21 cellular contexts compared by ENCODE assay signal in genomic region chr1:154808261-154808908, GRCh38.
DNase-seq lines count a peak whose midpoint lies in the region; ATAC-seq and TF ChIP-seq lines count a peak whose summit lies in the region.
"Had no signal": no experiment of that assay in that cellular context is flagged by ENCODE, and none has a peak within 500 bp of the region (broad histone marks: within the 10 kb centered on the region; RNA-seq: fewer than 3 reads in every experiment).

No MANE protein-coding gene starts in this region.

- ATAC-seq in SK-N-SH treated with all-trans-retinoic acid at 6 μM for 48 hours (no peak), omental fat pad (ENCODE audit: low FRiP score) (no peak)
- ATAC-seq: A549, T-helper 17 cell had no signal

- peaks cover 7% of the 10 kb centered on the region for H3K9me3 Mint-ChIP-seq in type B pancreatic cell
- H3K9me3 Mint-ChIP-seq: activated naive CD8-positive, alpha-beta T cell treated with anti-CD3 and anti-CD28 coated beads for 36 hours; activated T-helper 2 cell treated with anti-CD3 and anti-CD28 coated beads, Interferon-gamma antibody, Interleukin-2, Interleukin-4, amounts not matched to agents 10 μg/mL and 5 μg/mL and 100 μg/mL, durations not matched to agents 14 hours and 24 hours and 36 hours had no signal

- WGBS in SK-N-SH (ENCODE audit: low lambda C conversion rate) = 58% methylated on average over 12 of the region's 12 CpGs

- H3K79me2 ChIP-seq in SK-N-SH (ENCODE audit: insufficient read depth) = no peaks in the 10 kb centered on the region

- H3K36me3 ChIP-seq in SK-N-SH (replicated peaks in 1 of 2; ENCODE audit: control insufficient read depth in 1 of 2, insufficient read depth in 2 of 2, low read length in 1 of 2) = no peaks in the 10 kb centered on the region
- H3K36me3 ChIP-seq: esophagus muscularis mucosa, SJSA1 had no signal

- POLR2A ChIA-PET in SK-N-SH (lab: Yijun Ruan, JAX) = no interaction called here

- peak; percentile 61 for DNase-seq in SK-N-SH
- DNase-seq in caudate nucleus (lab: John Stamatoyannopoulos, UW) = peak in 1 of 61 donors; percentile 46
- peak; percentile 67 for DNase-seq in islet precursor cell
- no peak for DNase-seq in type B pancreatic cell (ENCODE audit: extremely low spot score, unreplicated experiment)
- no peak for DNase-seq in AG20443 (ENCODE audit: low spot score)
- no peak for DNase-seq in omental fat pad (ENCODE audit: low spot score)
- DNase-seq in NOMO-1 (lab: John Stamatoyannopoulos, UW; ENCODE audit: unreplicated experiment in 2 of 2) = no peak
- DNase-seq: activated CD4-positive, alpha-beta T cell treated with anti-CD3 and anti-CD28 coated beads, Interleukin-2, amount 50 U/mL, for 1 hour; activated CD8-positive, alpha-beta memory T cell treated with anti-CD3 and anti-CD28 coated beads, Interleukin-2, amount 50 U/mL, for 48 hours; activated naive CD8-positive, alpha-beta T cell treated with anti-CD3 and anti-CD28 coated beads for 36 hours; effector memory CD4-positive, alpha-beta T cell; EL; NCI-H1105 treated with DMSO at 0.1 percent for 48 hours; NCI-H2171 treated with DMSO at 0.1 percent for 48 hours; PC-9; T-helper 17 cell had no signal

- H3K27ac Mint-ChIP-seq in type B pancreatic cell = peak overlapping the region; percentile 85
- H3K27ac Mint-ChIP-seq: activated naive CD8-positive, alpha-beta T cell treated with anti-CD3 and anti-CD28 coated beads for 36 hours; activated T-helper 2 cell treated with anti-CD3 and anti-CD28 coated beads, Interferon-gamma antibody, Interleukin-2, Interleukin-4, amounts not matched to agents 10 μg/mL and 5 μg/mL and 100 μg/mL, durations not matched to agents 14 hours and 24 hours and 36 hours; T-helper 17 cell had no signal

- H4K20me1 ChIP-seq in SK-N-SH (ENCODE audit: insufficient read depth) = no peaks in the 10 kb centered on the region

- H3K9me2 ChIP-seq in SK-N-SH = no peaks in the 10 kb centered on the region

- peak overlapping the region; percentile 40 for H3K4me3 Mint-ChIP-seq in type B pancreatic cell
- H3K4me3 Mint-ChIP-seq: activated naive CD8-positive, alpha-beta T cell treated with anti-CD3 and anti-CD28 coated beads for 36 hours; T-helper 17 cell had no signal

- H3K9me3 ChIP-seq in SK-N-SH = no peaks in the 10 kb centered on the region
- H3K9me3 ChIP-seq: A549, esophagus muscularis mucosa, SJSA1 had no signal

- no peak for TF ChIP-seq RAD21 in SK-N-SH (IDR thresholded peaks at IDR 0.05; ENCODE audit: low read length)

- peaks cover 0 to 47% of the 10 kb centered on the region in 2 experiments; a peak in 2 of 4 replicates for H3K4me1 ChIP-seq in SK-N-SH (ENCODE audit: control insufficient read depth in 1 of 2, insufficient read depth in 2 of 2, low read depth in 1 of 2, low read length in 1 of 2)
- H3K4me1 ChIP-seq: A549, SJSA1 had no signal

- no peak; a peak in 1 of 4 replicates for TF ChIP-seq EP300 in SK-N-SH (IDR thresholded peaks at IDR 0.05; ENCODE audit: borderline replicate concordance in 1 of 2, low read depth in 1 of 2, low read length in 1 of 2)

- no peak overlapping the region for H3K27ac ChIP-seq in SK-N-SH (ENCODE audit: low read depth in 2 of 2, low read length in 1 of 2)
- peak overlapping the region; percentile 70 for H3K27ac ChIP-seq in caudate nucleus (ENCODE audit: low read depth, low read length)
- H3K27ac ChIP-seq: A549, PC-9, SJSA1 had no signal

- peaks cover 38% of the 10 kb centered on the region for H3K27me3 ChIP-seq in SK-N-SH (ENCODE audit: insufficient read depth)

- no peaks in the 10 kb centered on the region for H3F3A ChIP-seq in SK-N-SH (replicated peaks; ENCODE audit: insufficient read depth)

- no peak overlapping the region for H3K4me2 ChIP-seq in SK-N-SH
- H3K4me2 ChIP-seq: A549, PC-9 had no signal

- no peak for TF ChIP-seq CTCF in SK-N-SH (IDR thresholded peaks at IDR 0.05)
- TF ChIP-seq CTCF in type B pancreatic cell (conservative IDR thresholded peaks at IDR 0.05) = no peak
- no peak for TF ChIP-seq CTCF in omental fat pad (IDR thresholded peaks at IDR 0.05)

- H3K36me3 Mint-ChIP-seq in type B pancreatic cell = peaks cover 6% of the 10 kb centered on the region
- H3K36me3 Mint-ChIP-seq: activated naive CD8-positive, alpha-beta T cell treated with anti-CD3 and anti-CD28 coated beads for 36 hours had no signal

- H3K9ac ChIP-seq in SK-N-SH = no peak overlapping the region

- CTCF ChIA-PET in SK-N-SH (lab: Yijun Ruan, JAX) = interaction anchor here (0.9 to 3.1 kb wide), 5 partner anchors 11 to 70 kb away, joined by 3 to 17 read pairs (median 4); no protein-coding TSS in a partner anchor

- no peak overlapping the region for H3K4me3 ChIP-seq in SK-N-SH (ENCODE audit: low read depth in 2 of 2, low read length in 1 of 2)
- H3K4me3 ChIP-seq: A549, esophagus muscularis mucosa, PC-9, SJSA1 had no signal

- peaks cover 71% of the 10 kb centered on the region for H3K4me1 Mint-ChIP-seq in type B pancreatic cell (ENCODE audit: unreplicated experiment)

- H3K27me3 Mint-ChIP-seq in type B pancreatic cell = peaks cover 41% of the 10 kb centered on the region
- H3K27me3 Mint-ChIP-seq: activated naive CD8-positive, alpha-beta T cell treated with anti-CD3 and anti-CD28 coated beads for 36 hours had no signal

- no peak overlapping the region for H2AFZ ChIP-seq in SK-N-SH (ENCODE audit: low read depth)
- H2AFZ ChIP-seq: PC-9 had no signal

TF ChIP-seq in SK-N-SH, 30 proteins besides CTCF, POLR2A, EP300 and RAD21 (continues in another document):
- TF ChIP-seq IRF3 (IDR thresholded peaks at IDR 0.05; ENCODE audit: low read depth, low read length) = no peak
- no peak for TF ChIP-seq FOSL2 (IDR thresholded peaks at IDR 0.05; ENCODE audit: borderline replicate concordance, low read depth)

TF ChIP-seq in SK-N-SH treated with all-trans-retinoic acid at 6 μM for 48 hours, 23 proteins besides CTCF, POLR2A, EP300 and RAD21:
- TF ChIP-seq ZNF565 (CRISPR knock-in tag; conservative IDR thresholded peaks at IDR 0.05; ENCODE audit: low read depth) (no peak), BACH2 (CRISPR knock-in tag; IDR thresholded peaks at IDR 0.05; ENCODE audit: borderline replicate concordance) (no peak), ISL1 (CRISPR knock-in tag; IDR thresholded peaks at IDR 0.05) (no peak), SNAI2 (CRISPR knock-in tag; IDR thresholded peaks at IDR 0.05) (no peak), POU6F1 (CRISPR knock-in tag; IDR thresholded peaks at IDR 0.05; ENCODE audit: borderline replicate concordance, low read depth) (no peak), TCF4 (CRISPR knock-in tag; IDR thresholded peaks at IDR 0.05; ENCODE audit: borderline replicate concordance) (no peak), ZNF70 (CRISPR knock-in tag; IDR thresholded peaks at IDR 0.05) (no peak), ZFP3 (CRISPR knock-in tag; IDR thresholded peaks at IDR 0.05) (no peak), TOX (CRISPR knock-in tag; IDR thresholded peaks at IDR 0.05; ENCODE audit: borderline replicate concordance) (no peak)

Comparison
In these comparisons a context has a peak if more than half of its experiments do, and no peak if none do; other contexts are left out.
1. DNase-seq: peak in SK-N-SH (single experiment) and islet precursor cell (single experiment); none in type B pancreatic cell (single experiment), AG20443 (single experiment), omental fat pad (single experiment) and NOMO-1 (0 of 2).